ENCODE assay signal across 1 cellular context in genomic region chr7:83794834-83795233, GRCh38.
TF ChIP-seq lines count a peak whose summit lies in the region.

No MANE protein-coding gene starts in this region.

TF ChIP-seq in SK-N-SH treated with all-trans-retinoic acid at 6 μM for 48 hours, 23 proteins besides CTCF, POLR2A, EP300 and RAD21 (continued from another document):
- TF ChIP-seq, protein P1, sequence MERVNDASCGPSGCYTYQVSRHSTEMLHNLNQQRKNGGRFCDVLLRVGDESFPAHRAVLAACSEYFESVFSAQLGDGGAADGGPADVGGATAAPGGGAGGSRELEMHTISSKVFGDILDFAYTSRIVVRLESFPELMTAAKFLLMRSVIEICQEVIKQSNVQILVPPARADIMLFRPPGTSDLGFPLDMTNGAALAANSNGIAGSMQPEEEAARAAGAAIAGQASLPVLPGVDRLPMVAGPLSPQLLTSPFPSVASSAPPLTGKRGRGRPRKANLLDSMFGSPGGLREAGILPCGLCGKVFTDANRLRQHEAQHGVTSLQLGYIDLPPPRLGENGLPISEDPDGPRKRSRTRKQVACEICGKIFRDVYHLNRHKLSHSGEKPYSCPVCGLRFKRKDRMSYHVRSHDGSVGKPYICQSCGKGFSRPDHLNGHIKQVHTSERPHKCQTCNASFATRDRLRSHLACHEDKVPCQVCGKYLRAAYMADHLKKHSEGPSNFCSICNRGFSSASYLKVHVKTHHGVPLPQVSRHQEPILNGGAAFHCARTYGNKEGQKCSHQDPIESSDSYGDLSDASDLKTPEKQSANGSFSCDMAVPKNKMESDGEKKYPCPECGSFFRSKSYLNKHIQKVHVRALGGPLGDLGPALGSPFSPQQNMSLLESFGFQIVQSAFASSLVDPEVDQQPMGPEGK (CRISPR knock-in tag; IDR thresholded peaks at IDR 0.05; ENCODE audit: borderline replicate concordance): no peak
- TF ChIP-seq CSDC2 (CRISPR knock-in tag; IDR thresholded peaks at IDR 0.05): no peak
- TF ChIP-seq ZFP30 (CRISPR knock-in tag; IDR thresholded peaks at IDR 0.05): no peak
- TF ChIP-seq TOX (CRISPR knock-in tag; IDR thresholded peaks at IDR 0.05; ENCODE audit: borderline replicate concordance): no peak
